In the genomic region with DNA sequence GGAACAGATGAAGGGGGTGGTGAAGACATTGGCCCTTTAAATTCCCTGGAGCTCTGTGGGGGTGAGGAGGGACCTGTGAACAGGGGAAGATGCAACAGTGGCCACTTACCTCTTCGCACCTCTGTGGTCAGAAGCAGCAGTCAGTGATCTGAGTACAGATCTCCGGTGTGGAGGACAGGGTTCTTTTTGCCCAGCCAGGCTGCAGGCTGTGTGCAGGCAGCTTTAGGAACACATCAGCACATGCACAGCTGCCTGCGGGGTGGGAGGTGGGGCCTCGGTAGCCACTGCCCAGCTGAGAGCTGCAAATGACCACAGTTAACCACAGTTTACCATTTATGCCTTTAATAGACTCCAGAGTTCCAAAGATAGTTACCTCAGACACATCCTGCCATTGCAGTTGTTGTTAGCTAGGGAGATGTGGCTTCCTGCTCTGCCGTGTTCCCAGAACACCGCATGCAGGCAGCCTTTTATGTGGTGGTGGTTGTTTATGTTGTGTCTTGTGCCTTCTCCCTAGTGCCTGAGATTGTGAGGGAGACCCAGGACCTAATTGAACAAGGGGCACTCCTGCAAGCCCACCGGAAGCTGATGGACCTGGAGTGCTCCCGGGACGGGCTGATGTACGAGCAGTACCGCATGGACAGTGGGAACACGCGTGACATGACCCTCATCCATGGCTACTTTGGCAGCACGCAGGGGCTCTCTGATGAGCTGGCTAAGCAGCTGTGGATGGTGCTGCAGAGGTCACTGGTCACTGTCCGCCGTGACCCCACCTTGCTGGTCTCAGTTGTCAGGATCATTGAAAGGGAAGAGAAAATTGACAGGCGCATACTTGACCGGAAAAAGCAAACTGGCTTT, we compare ENCODE assay signal across 13 cellular contexts. TPM values are rescaled to one million over a fixed set of nuclear protein-coding genes. Genes with fewer than 3 reads are reported as not detected.
DNase-seq lines count a peak whose midpoint lies in the region; ATAC-seq and TF ChIP-seq lines count a peak whose summit lies in the region.
"Had no signal": no experiment of that assay in that cellular context is flagged by ENCODE, and none has a peak within 500 bp of the region (broad histone marks: within the 10 kb centered on the region; RNA-seq: fewer than 3 reads in every experiment).

No MANE protein-coding gene starts in this region.

- H3K36me3 Mint-ChIP-seq in CD4-positive, alpha-beta T cell (ENCODE audit: low read depth), result peaks cover 97% of the 10 kb centered on the region
- H3K36me3 Mint-ChIP-seq in activated T-helper 2 cell treated with anti-CD3 and anti-CD28 coated beads, Interferon-gamma antibody, Interleukin-2, Interleukin-4, amounts not matched to agents 10 μg/mL and 5 μg/mL and 100 μg/mL, durations not matched to agents 14 hours and 24 hours and 36 hours (ENCODE audit: low read depth), result peaks cover 94% of the 10 kb centered on the region
- peaks cover 52% of the 10 kb centered on the region for H3K36me3 Mint-ChIP-seq in Calu3 (ENCODE audit: insufficient read depth, unreplicated experiment)

- H3K4me1 ChIP-seq in DND-41 (ENCODE audit: insufficient read depth, low read length), result no peaks in the 10 kb centered on the region

- H4K20me1 ChIP-seq in DND-41 (ENCODE audit: insufficient read depth, low read length), result peaks cover 19% of the 10 kb centered on the region

- H3K79me2 ChIP-seq in DND-41 (ENCODE audit: insufficient read depth, low read length), result peaks cover 52% of the 10 kb centered on the region

- no peak for ATAC-seq in CD4-positive, alpha-beta T cell (ENCODE audit: poor library complexity)
- ATAC-seq in DND-41 (ENCODE audit: insufficient read depth, low read depth) (peak; percentile 24; the same call in 2 of the 3 replicates), GM21526 (IDR thresholded peaks at IDR 0.05; ENCODE audit: low FRiP score, unreplicated experiment) (no peak)

- H2AFZ ChIP-seq in DND-41 (ENCODE audit: low read depth, low read length), result no peak overlapping the region

- CTCF ChIA-PET in CD4-positive, alpha-beta T cell (lab: Charles Lee), result no interaction called here
- CTCF ChIA-PET in Calu3 (lab: Charles Lee), result no interaction called here

- peak in 2 of 10 experiments; percentile 1 to 30 for DNase-seq in CD4-positive, alpha-beta T cell
- DNase-seq in DND-41, result no peak
- no peak for DNase-seq in activated T-helper 2 cell treated with anti-CD3 and anti-CD28 coated beads, Interferon-gamma antibody, Interleukin-2, Interleukin-4, amounts not matched to agents 10 μg/mL and 5 μg/mL and 100 μg/mL, durations not matched to agents 14 hours and 24 hours and 36 hours (ENCODE audit: low spot score)
- DNase-seq in mesenteric fat pad (ENCODE audit: low spot score), result peak; percentile 75
- DNase-seq in Calu3, result no peak
- no peak for DNase-seq in NOMO-1 (lab: John Stamatoyannopoulos, UW; ENCODE audit: unreplicated experiment in 2 of 2)
- no peak for DNase-seq in substantia nigra (lab: John Stamatoyannopoulos, UW)
- DNase-seq: activated CD4-positive, alpha-beta T cell treated with anti-CD3 and anti-CD28 coated beads for 1 hour; CD4-positive, CD25-positive, alpha-beta regulatory T cell; kidney glomerular epithelial cell; NCI-H1092 had no signal

- H3K4me2 ChIP-seq in DND-41 (ENCODE audit: insufficient read depth, low read length), result no peak overlapping the region

- peaks cover 8% of the 10 kb centered on the region for H3K9me3 Mint-ChIP-seq in CD4-positive, alpha-beta T cell
- H3K9me3 Mint-ChIP-seq in activated T-helper 2 cell treated with anti-CD3 and anti-CD28 coated beads, Interferon-gamma antibody, Interleukin-2, Interleukin-4, amounts not matched to agents 10 μg/mL and 5 μg/mL and 100 μg/mL, durations not matched to agents 14 hours and 24 hours and 36 hours, result peaks cover 28% of the 10 kb centered on the region
- peaks cover 5% of the 10 kb centered on the region for H3K9me3 Mint-ChIP-seq in Calu3 (ENCODE audit: low read depth, unreplicated experiment)

- no peak overlapping the region for H3K4me3 ChIP-seq in DND-41 (ENCODE audit: low read depth in 1 of 2, low read length in 2 of 2)

- no peaks in the 10 kb centered on the region for H3K27me3 ChIP-seq in CD4-positive, alpha-beta T cell (ENCODE audit: control insufficient read depth, insufficient read depth, low read length)
- H3K27me3 ChIP-seq in DND-41 (ENCODE audit: insufficient read depth, low read length, poor library complexity), result no peaks in the 10 kb centered on the region

- BruUV-seq in Calu3 (replicated peaks; lab: Mats Ljungman, UMichigan), result no TSS peak

- intact Hi-C loops in CD4-positive, alpha-beta T cell (cut with DNase I, micrococcal nuclease), result no loop called here
- intact Hi-C loops in activated T-helper 2 cell treated with anti-CD3 and anti-CD28 coated beads, Interferon-gamma antibody, Interleukin-2, Interleukin-4, amounts not matched to agents 10 μg/mL and 5 μg/mL and 100 μg/mL, durations not matched to agents 14 hours and 24 hours and 36 hours (cut with micrococcal nuclease), result no loop called here
- intact Hi-C loops in Calu3 (cut with micrococcal nuclease; ENCODE audit: unreplicated experiment), result no loop called here

- H3K27ac Mint-ChIP-seq in CD4-positive, alpha-beta T cell, result peak overlapping the region; percentile 80
- H3K27ac Mint-ChIP-seq in activated T-helper 2 cell treated with anti-CD3 and anti-CD28 coated beads, Interferon-gamma antibody, Interleukin-2, Interleukin-4, amounts not matched to agents 10 μg/mL and 5 μg/mL and 100 μg/mL, durations not matched to agents 14 hours and 24 hours and 36 hours, result peak overlapping the region; percentile 14
- no peak overlapping the region for H3K27ac Mint-ChIP-seq in Calu3 (ENCODE audit: unreplicated experiment)
- H3K27ac Mint-ChIP-seq: nephron had no signal

- H3K27ac ChIP-seq in CD4-positive, alpha-beta T cell (ENCODE audit: low read depth, low read length), result no peak overlapping the region
- H3K27ac ChIP-seq in DND-41 (ENCODE audit: low read length) (no peak overlapping the region; the same call in 1 of the 2 replicates), substantia nigra (ENCODE audit: low read depth, low read length, poor library complexity, severe bottlenecking) (no peak overlapping the region)

- H3K36me3 ChIP-seq in DND-41 (ENCODE audit: insufficient read depth, low read length), result peaks cover 95% of the 10 kb centered on the region

- no peak for TF ChIP-seq CTCF in CD4-positive, alpha-beta T cell (IDR thresholded peaks at IDR 0.05)
- TF ChIP-seq CTCF in DND-41 (IDR thresholded peaks at IDR 0.05; ENCODE audit: borderline replicate concordance, extremely low read depth, low read length, poor library complexity, severe bottlenecking) (no peak), Calu3 (IDR thresholded peaks at IDR 0.05; ENCODE audit: unreplicated experiment) (no peak)

- H3K9ac ChIP-seq in DND-41 (ENCODE audit: low read depth, low read length), result no peak overlapping the region

- H3K4me3 Mint-ChIP-seq in CD4-positive, alpha-beta T cell, result no peak overlapping the region
- no peak overlapping the region for H3K4me3 Mint-ChIP-seq in activated T-helper 2 cell treated with anti-CD3 and anti-CD28 coated beads, Interferon-gamma antibody, Interleukin-2, Interleukin-4, amounts not matched to agents 10 μg/mL and 5 μg/mL and 100 μg/mL, durations not matched to agents 14 hours and 24 hours and 36 hours (ENCODE audit: low read depth)
- H3K4me3 Mint-ChIP-seq in Calu3 (ENCODE audit: low read depth, unreplicated experiment), result no peak overlapping the region
- H3K4me3 Mint-ChIP-seq: CD4-positive, CD25-positive, alpha-beta regulatory T cell; nephron had no signal

- peaks cover 42% of the 10 kb centered on the region for H3K4me1 Mint-ChIP-seq in CD4-positive, alpha-beta T cell (ENCODE audit: low read depth)
- peaks cover 21% of the 10 kb centered on the region for H3K4me1 Mint-ChIP-seq in activated T-helper 2 cell treated with anti-CD3 and anti-CD28 coated beads, Interferon-gamma antibody, Interleukin-2, Interleukin-4, amounts not matched to agents 10 μg/mL and 5 μg/mL and 100 μg/mL, durations not matched to agents 14 hours and 24 hours and 36 hours (ENCODE audit: low read depth)
- peaks cover 12% of the 10 kb centered on the region for H3K4me1 Mint-ChIP-seq in Calu3 (ENCODE audit: low read depth, unreplicated experiment)
- H3K4me1 Mint-ChIP-seq: nephron had no signal

- POLR2A ChIA-PET in CD4-positive, alpha-beta T cell (lab: Charles Lee), result interaction anchor here (1.1 kb wide), 1 partner anchor 12 kb away, joined by 5 read pairs; no protein-coding TSS in a partner anchor

- H3K27me3 Mint-ChIP-seq in CD4-positive, alpha-beta T cell, result no peaks in the 10 kb centered on the region
- H3K27me3 Mint-ChIP-seq in activated T-helper 2 cell treated with anti-CD3 and anti-CD28 coated beads, Interferon-gamma antibody, Interleukin-2, Interleukin-4, amounts not matched to agents 10 μg/mL and 5 μg/mL and 100 μg/mL, durations not matched to agents 14 hours and 24 hours and 36 hours (ENCODE audit: low read depth), result no peaks in the 10 kb centered on the region
- H3K27me3 Mint-ChIP-seq in Calu3 (ENCODE audit: unreplicated experiment), result no peaks in the 10 kb centered on the region
- H3K27me3 Mint-ChIP-seq: CD4-positive, CD25-positive, alpha-beta regulatory T cell had no signal

- peaks cover 18% of the 10 kb centered on the region for H3K9me3 ChIP-seq in CD4-positive, alpha-beta T cell (ENCODE audit: control insufficient read depth, low read length)
- H3K9me3 ChIP-seq in DND-41 (ENCODE audit: insufficient read depth, low read length, severe bottlenecking), result peaks cover 11% of the 10 kb centered on the region

RNA-seq across cellular contexts. Expression of gene EXOC3, which starts 10.1 kb away (rescaled TPM):
- total RNA-seq in CD4-positive, alpha-beta T cell, result 10 to 100 TPM; 82.4 to 84.1 TPM
- 62.3 and 66.4 TPM in 2 replicates for total RNA-seq in activated T-helper 2 cell treated with anti-CD3 and anti-CD28 coated beads, Interferon-gamma antibody, Interleukin-2, Interleukin-4, amounts not matched to agents 10 μg/mL and 5 μg/mL and 100 μg/mL, durations not matched to agents 14 hours and 24 hours and 36 hours
- total RNA-seq in mesenteric fat pad, result 58.5 TPM
- 63.8 and 69.4 TPM in 2 replicates for total RNA-seq in Calu3 (2022)
